Comparison of ENCODE assay signal across 27 cellular contexts in genomic region chr17:16923097-16923903, GRCh38. TPM values are rescaled to one million over a fixed set of nuclear protein-coding genes. Genes with fewer than 3 reads are reported as not detected.
DNase-seq lines count a peak whose midpoint lies in the region; ATAC-seq, FAIRE-seq and TF ChIP-seq lines count a peak whose summit lies in the region.
"Had no signal": no experiment of that assay in that cellular context is flagged by ENCODE, and none has a peak within 500 bp of the region (broad histone marks: within the 10 kb centered on the region; RNA-seq: fewer than 3 reads in every experiment).

No MANE protein-coding gene starts in this region.

- H3K27me3 ChIP-seq in Karpas-422 (ENCODE audit: low read length) (no peaks in the 10 kb centered on the region), H1 (replicated peaks in 1 of 4; ENCODE audit: control insufficient read depth in 3 of 4, extremely low read depth in 1 of 4, insufficient read depth in 3 of 4, low read length in 3 of 4) (no peaks in the 10 kb centered on the region)
- H3K27me3 ChIP-seq: brain microvascular endothelial cell, gastrocnemius medialis, neural progenitor cell had no signal

- CTCF ChIA-PET in GM10248 (lab: Yijun Ruan, JAX) (interaction anchor here (1.3 kb wide), 1 partner anchor 7 kb away, joined by 3 read pairs; no protein-coding TSS in a partner anchor), H1 (lab: Charles Lee; ENCODE audit: partially characterized antibody) (interaction anchor here (1.3 to 4.1 kb wide), 4 partner anchors 8 to 161 kb away, joined by 3 to 19 read pairs (median 4); no protein-coding TSS in a partner anchor)

- no peak for TF ChIP-seq RAD21 in H1 (IDR thresholded peaks at IDR 0.05 in 1 of 2, conservative IDR thresholded peaks at IDR 0.05 in 1 of 2; ENCODE audit: low read depth in 2 of 2, low read length in 2 of 2)

- no peaks in the 10 kb centered on the region for H3K9me3 ChIP-seq in Karpas-422 (ENCODE audit: low read length)
- no peaks in the 10 kb centered on the region for H3K9me3 ChIP-seq in H1 (ENCODE audit: insufficient read depth in 2 of 2, low read depth in 1 of 2, low read length in 1 of 2)
- H3K9me3 ChIP-seq: Caco-2, gastrocnemius medialis, thoracic aorta had no signal

- no peak overlapping the region for H3K9ac ChIP-seq in Karpas-422 (ENCODE audit: low read length)
- no peak overlapping the region for H3K9ac ChIP-seq in H1 (replicated peaks in 1 of 4; ENCODE audit: extremely low read depth in 1 of 4, low read depth in 3 of 4, low read length in 3 of 4)
- H3K9ac ChIP-seq: KMS-11, neural progenitor cell had no signal

- WGBS in H1 (ENCODE audit: extremely low coverage in 1 of 2, insufficient coverage in 1 of 2, insufficient read length in 1 of 2, insufficient replicate concordance in 2 of 2, low coverage in 1 of 2, low lambda C conversion rate in 2 of 2, missing lambda C conversion rate in 1 of 2), 2 experiments: 86% methylated on average over 16 of the region's 17 CpGs; no CpG with 5 or more reads in 1 of the 2 experiments

- no peak for TF ChIP-seq CTCF in GM10248 (IDR thresholded peaks at IDR 0.05; ENCODE audit: control extremely low read depth, extremely low read depth, low read depth, missing control alignments)
- TF ChIP-seq CTCF in H1 (IDR thresholded peaks at IDR 0.05; ENCODE audit: control extremely low read depth in 1 of 3, insufficient read depth in 1 of 3, low read depth in 1 of 3, low read length in 3 of 3): no peak
- TF ChIP-seq CTCF in foreskin fibroblast (IDR thresholded peaks at IDR 0.05; ENCODE audit: low read depth, low read length): no peak

- no peak for ATAC-seq in sciatic nerve
- no peak for ATAC-seq in GM19324 (IDR thresholded peaks at IDR 0.05; ENCODE audit: low FRiP score, unreplicated experiment)
- ATAC-seq: activated T-cell treated with anti-CD3 and anti-CD28 coated beads, Interleukin-2, amount 50 U/mL, for 72 hours; gastrocnemius medialis; T-cell had no signal

- H3K27ac ChIP-seq in Karpas-422 (ENCODE audit: low read length) (no peak overlapping the region), H1 (ENCODE audit: low read depth, low read length) (no peak overlapping the region)
- H3K27ac ChIP-seq: brain microvascular endothelial cell, gastrocnemius medialis, KMS-11, neural progenitor cell, thoracic aorta had no signal

- H2BK20ac ChIP-seq in H1 (ENCODE audit: low read length): no peak overlapping the region

- H3K23ac ChIP-seq in H1 (ENCODE audit: insufficient read length): no peak overlapping the region

- H3K4me2 ChIP-seq in Karpas-422 (ENCODE audit: low read depth, low read length, poor library complexity, severe bottlenecking) (no peak overlapping the region), H1 (ENCODE audit: insufficient read depth in 1 of 2, low read depth in 2 of 2, low read length in 2 of 2) (no peak overlapping the region)
- H3K4me2 ChIP-seq: KMS-11, neural progenitor cell had no signal

- no peak overlapping the region for H3K56ac ChIP-seq in H1 (replicated peaks; ENCODE audit: insufficient read length, low read depth, low read length)

- no peak overlapping the region for H3K14ac ChIP-seq in H1 (ENCODE audit: insufficient read length)

- H4K5ac ChIP-seq in H1 (ENCODE audit: insufficient read length, low read depth, low read length): no peak overlapping the region

- H2BK120ac ChIP-seq in H1 (replicated peaks; ENCODE audit: low read depth, low read length): no peak overlapping the region

- intact Hi-C loops in sciatic nerve (cut with DNase I): no loop called here

- H2BK12ac ChIP-seq in H1 (ENCODE audit: low read depth, low read length): no peak overlapping the region

- FAIRE-seq in H1 (lab: Jason Lieb, UNC): no peak

- TF ChIP-seq EP300 in H1 (IDR thresholded peaks at IDR 0.05; ENCODE audit: borderline replicate concordance in 1 of 2, low read depth in 2 of 2, low read length in 2 of 2): no peak

- H3K18ac ChIP-seq in H1 (ENCODE audit: extremely low read depth, low read length): no peak overlapping the region

- H3K23me2 ChIP-seq in H1 (ENCODE audit: low read depth, low read length): no peaks in the 10 kb centered on the region

- no peak overlapping the region for H3K4me3 ChIP-seq in Karpas-422 (ENCODE audit: low read length)
- no peak overlapping the region for H3K4me3 ChIP-seq in H1 (ENCODE audit: extremely low read depth in 1 of 4, insufficient read depth in 2 of 4, low read depth in 3 of 4, low read length in 4 of 4)
- no peak overlapping the region for H3K4me3 ChIP-seq in foreskin fibroblast (ENCODE audit: low read depth in 1 of 2, low read length in 2 of 2)
- H3K4me3 ChIP-seq: gastrocnemius medialis, neural progenitor cell, thoracic aorta had no signal

- H2AK5ac ChIP-seq in H1 (ENCODE audit: low read depth, low read length): no peak overlapping the region

- no peak overlapping the region; the same call in 1 of the 2 replicates for H4K8ac ChIP-seq in H1 (ENCODE audit: extremely low read depth, insufficient read depth, low read length)

- H2AFZ ChIP-seq in Karpas-422 (ENCODE audit: low read length) (no peak overlapping the region), H1 (ENCODE audit: low read length) (no peak overlapping the region)
- H2AFZ ChIP-seq: neural progenitor cell had no signal

- DNase-seq in GM10248 (ENCODE audit: extremely low spot score) (peak; percentile 16), Karpas-422 (peak; percentile 27), H1 (ENCODE audit: low read depth in 1 of 2, low spot score in 2 of 2) (no peak), sciatic nerve (ENCODE audit: low spot score) (peak; percentile 41), foreskin fibroblast (no peak), MV-4-11 (lab: John Stamatoyannopoulos, UW) (no peak), ecto neural progenitor cell (ENCODE audit: low spot score) (no peak)
- DNase-seq: activated CD4-positive, alpha-beta T cell treated with anti-CD3 and anti-CD28 coated beads, Interleukin-2, amount 50 U/mL, for 48 hours; activated naive CD8-positive, alpha-beta T cell treated with anti-CD3 and anti-CD28 coated beads, Interleukin-2, amount 50 U/mL, for 24 hours; activated T-cell treated with anti-CD3 and anti-CD28 coated beads, Interleukin-2, amount 50 U/mL, for 72 hours; AML-193; brain microvascular endothelial cell; EL; erythroblast; gastrocnemius medialis; NCI-H1092; NCI-H2081 treated with DMSO at 0.1 percent for 48 hours; NCI-H524; stimulated activated CD4-positive, alpha-beta T cell treated with anti-CD3 and anti-CD28 coated beads, Interleukin-12 subunit alpha, Interleukin-12 subunit beta, amount 100 ng/mL, for 4 hours had no signal

- no peaks in the 10 kb centered on the region for H3K79me1 ChIP-seq in H1 (ENCODE audit: low read depth, low read length)

- POLR2A ChIA-PET in GM10248 (lab: Yijun Ruan, JAX) (no interaction called here), H1 (lab: Charles Lee; ENCODE audit: partially characterized antibody) (no interaction called here)

- H2BK5ac ChIP-seq in H1 (ENCODE audit: low read depth, low read length): peak overlapping the region; percentile 35; the same call in 1 of the 2 replicates

- no peak for TF ChIP-seq POLR2A in H1 (IDR thresholded peaks at IDR 0.05; ENCODE audit: control extremely low read depth in 1 of 2, low read depth in 2 of 2, low read length in 2 of 2)

- H4K20me1 ChIP-seq in Karpas-422 (ENCODE audit: insufficient read depth, low read depth, low read length) (no peaks in the 10 kb centered on the region), H1 (replicated peaks in 1 of 2; ENCODE audit: control insufficient read depth in 1 of 2, insufficient read depth in 2 of 2, low read length in 2 of 2) (no peaks in the 10 kb centered on the region)

- H3K9me2 ChIP-seq in Karpas-422 (replicated peaks; ENCODE audit: insufficient read depth, low read length): no peaks in the 10 kb centered on the region

- no peak overlapping the region for H2BK15ac ChIP-seq in H1 (ENCODE audit: low read length)

- peak overlapping the region; percentile 65 for H4K91ac ChIP-seq in H1 (replicated peaks; ENCODE audit: insufficient read length, low read length)

- H3K4me1 ChIP-seq in Karpas-422 (ENCODE audit: low read length) (no peaks in the 10 kb centered on the region), H1 (replicated peaks in 1 of 4; ENCODE audit: control insufficient read depth in 3 of 4, insufficient read depth in 4 of 4, low read length in 3 of 4) (peaks cover 0 to 4% (median 0%) of the 10 kb centered on the region in 4 experiments; a peak in 1 of 7 replicates)
- H3K4me1 ChIP-seq: Caco-2, gastrocnemius medialis, neural progenitor cell had no signal

- no peak overlapping the region for H3K4ac ChIP-seq in H1 (replicated peaks; ENCODE audit: insufficient read length, low read depth, low read length)

- H3K79me2 ChIP-seq in Karpas-422 (ENCODE audit: low read length): no peaks in the 10 kb centered on the region
- H3K79me2 ChIP-seq in H1 (ENCODE audit: control insufficient read depth in 1 of 2, insufficient read depth in 2 of 2, low read length in 2 of 2): no peaks in the 10 kb centered on the region

- H3K36me3 ChIP-seq in Karpas-422 (ENCODE audit: insufficient read depth, low read length) (no peaks in the 10 kb centered on the region), H1 (ENCODE audit: control insufficient read depth in 2 of 4, insufficient read depth in 4 of 4, low read length in 3 of 4) (no peaks in the 10 kb centered on the region)
- H3K36me3 ChIP-seq: brain microvascular endothelial cell, gastrocnemius medialis, neural progenitor cell, thoracic aorta had no signal

TF ChIP-seq in H1, 55 proteins besides CTCF, POLR2A, EP300 and RAD21:
- TF ChIP-seq RFX5 (IDR thresholded peaks at IDR 0.05; ENCODE audit: borderline replicate concordance, low read depth, low read length) (no peak), ASH2L (IDR thresholded peaks at IDR 0.05; ENCODE audit: low read length) (no peak), JUN (IDR thresholded peaks at IDR 0.05; ENCODE audit: low read depth, low read length) (no peak), CHD1 (IDR thresholded peaks at IDR 0.05; ENCODE audit: low read depth, low read length) (no peak), POLR2AphosphoS5 (IDR thresholded peaks at IDR 0.05; ENCODE audit: low read depth, low read length) (no peak)

RNA-seq across cellular contexts. Expression of gene TNFRSF13B, which starts 48.6 kb away (rescaled TPM):
- total RNA-seq in Karpas-422 (2014; rRNA removed; shearing (Covaris generic); ENCODE audit: low replicate concordance): not detected in 2 replicates
- total RNA-seq in H1 (2021; fragmentation: NEBNext Ultra II Directional; extraction: Animal tissue kit (Norgen Biotek cat#: 25700)): not detected in 2 replicates
- polyA plus RNA-seq in H1 (2011; rRNA removed): not detected in 2 replicates
- polyA plus RNA-seq in H1 (2011; cell fraction: cytosol; rRNA removed): not detected
- polyA plus RNA-seq in H1 (2011; cell fraction: nucleus; rRNA removed): 0.10 TPM
- not detected in 4 replicates for polyA plus RNA-seq in H1 (2012, experiment 1 of 2)
- not detected for polyA plus RNA-seq in H1 (2012, experiment 2 of 2)
- not detected for polyA plus RNA-seq in H1 (2013, experiment 1 of 2)
- polyA plus RNA-seq in H1 (2013, experiment 2 of 2): not detected
- not detected in 2 replicates for polyA minus RNA-seq in H1 (2011; rRNA and poly(A)+ RNA removed)
- not detected for polyA minus RNA-seq in H1 (2011; cell fraction: cytosol; rRNA and poly(A)+ RNA removed)
- polyA minus RNA-seq in H1 (2011; cell fraction: nucleus; rRNA and poly(A)+ RNA removed): 0.30 TPM
- not detected for total RNA-seq in sciatic nerve
- total RNA-seq: activated T-cell treated with anti-CD3 and anti-CD28 coated beads, Interleukin-2, amount 50 U/mL, for 72 hours; Caco-2; dermis blood vessel endothelial cell; gastrocnemius medialis; HT-29; thoracic aorta had no signal

Comparison
In these comparisons a context has a peak if more than half of its experiments do, and no peak if none do; other contexts are left out.
1. DNase-seq: peak in GM10248 (single experiment), Karpas-422 (single experiment) and sciatic nerve (single experiment); none in H1 (0 of 2), foreskin fibroblast (0 of 2), MV-4-11 (single experiment) and ecto neural progenitor cell (single experiment).